ENCODE assay signal across 8 cellular contexts in the genomic region with DNA sequence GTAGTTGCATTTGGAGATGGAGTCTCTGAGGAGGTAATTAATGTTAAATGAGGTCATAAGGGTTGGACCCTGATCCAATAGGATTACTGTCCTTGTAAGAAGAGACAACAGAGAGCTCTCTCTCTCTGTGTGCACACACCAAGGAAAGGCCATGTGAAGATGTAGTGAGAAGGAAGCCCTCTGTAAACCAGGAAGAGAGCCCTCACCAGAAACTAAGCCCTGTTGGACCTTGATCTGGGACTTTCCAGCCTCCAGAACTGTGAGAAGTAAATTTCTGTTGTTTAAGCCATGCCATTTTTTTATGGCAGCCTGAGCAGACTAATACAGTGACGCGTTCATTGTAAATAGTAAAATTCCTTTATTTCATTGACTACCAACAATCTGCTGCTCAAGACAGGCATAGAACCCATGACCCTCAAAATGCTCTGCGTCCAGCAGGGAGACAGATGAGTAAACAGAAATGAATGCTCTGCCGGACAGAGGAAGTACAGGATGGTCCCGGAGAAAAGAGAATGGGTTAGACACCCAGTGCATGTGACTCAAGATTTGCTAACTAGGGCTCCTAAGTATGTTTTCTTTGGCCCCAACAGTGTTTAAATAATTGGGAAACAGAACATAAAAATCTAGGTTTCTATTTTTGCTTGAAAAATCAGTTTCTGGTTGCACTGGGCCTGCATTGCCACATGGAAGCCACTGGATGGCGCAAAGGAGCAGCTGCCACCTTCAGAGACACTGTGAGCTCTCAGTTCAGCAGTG. TPM values are rescaled to one million over a fixed set of nuclear protein-coding genes. Genes with fewer than 3 reads are reported as not detected.
DNase-seq lines count a peak whose midpoint lies in the region; ATAC-seq and TF ChIP-seq lines count a peak whose summit lies in the region.

No MANE protein-coding gene starts in this region.

- TF ChIP-seq EP300 in neural cell (conservative IDR thresholded peaks at IDR 0.05; ENCODE audit: poor library complexity, severe bottlenecking) = no peak

- H3K4me3 ChIP-seq in GM12864 (ENCODE audit: low read depth, low read length) = no peak overlapping the region
- H3K4me3 ChIP-seq in Peyer's patch = no peak overlapping the region
- H3K4me3 ChIP-seq in neural cell (ENCODE audit: low read length) = no peak overlapping the region

- H3K27me3 ChIP-seq in Peyer's patch (no peaks in the 10 kb centered on the region), neural cell (ENCODE audit: insufficient read depth, low read depth, low read length) (no peaks in the 10 kb centered on the region)

- ATAC-seq in HG02938 (IDR thresholded peaks at IDR 0.05; ENCODE audit: unreplicated experiment) (no peak), HG02885 (IDR thresholded peaks at IDR 0.05; ENCODE audit: poor library complexity, unreplicated experiment) (no peak)

- TF ChIP-seq RAD21 in neural cell (conservative IDR thresholded peaks at IDR 0.05) = peak; percentile 34

- H3K9me3 ChIP-seq in Peyer's patch (no peaks in the 10 kb centered on the region), neural cell (ENCODE audit: low read length) (no peaks in the 10 kb centered on the region)

- no peak overlapping the region for H2AFZ ChIP-seq in neural cell (ENCODE audit: low read depth, low read length)

- no peaks in the 10 kb centered on the region for H3F3A ChIP-seq in neural cell (ENCODE audit: insufficient read depth, low read length, poor library complexity, severe bottlenecking)

- TF ChIP-seq CTCF in 22Rv1 (IDR thresholded peaks at IDR 0.05) (peak; percentile 95), GM12864 (IDR thresholded peaks at IDR 0.05; ENCODE audit: low read depth, low read length, missing control alignments) (peak; percentile 96), Peyer's patch (IDR thresholded peaks at IDR 0.05) (peak in 4 of 6 experiments; percentile 42 to 49 (median 45)), neural cell (IDR thresholded peaks at IDR 0.05; ENCODE audit: poor library complexity, severe bottlenecking) (peak; percentile 54)

- H3K4me2 ChIP-seq in neural cell (ENCODE audit: low read length) = no peak overlapping the region

- H3K9me2 ChIP-seq in neural cell (ENCODE audit: insufficient read depth, low read length) = no peaks in the 10 kb centered on the region

- no peaks in the 10 kb centered on the region for H3K79me2 ChIP-seq in neural cell (replicated peaks; ENCODE audit: insufficient read depth, low read length)

- DNase-seq in GM12864 (ENCODE audit: low read depth) (no peak), Peyer's patch (no peak), fibroblast of gingiva (ENCODE audit: low read depth) (peak; percentile 97), DMS153 (lab: John Stamatoyannopoulos, UW) (no peak)

- no peaks in the 10 kb centered on the region for H4K20me1 ChIP-seq in neural cell (ENCODE audit: insufficient read depth)

- TF ChIP-seq POLR2A in Peyer's patch (IDR thresholded peaks at IDR 0.05) = no peak

- H3K4me1 ChIP-seq in Peyer's patch = no peaks in the 10 kb centered on the region

- H3K9ac ChIP-seq in neural cell (ENCODE audit: low read length) = no peak overlapping the region

- H3K36me3 ChIP-seq in Peyer's patch (no peaks in the 10 kb centered on the region), neural cell (ENCODE audit: insufficient read depth, low read length) (no peaks in the 10 kb centered on the region)

- no peak overlapping the region for H3K27ac ChIP-seq in 22Rv1
- peak overlapping the region in 3 of 4 donors; percentile 36 to 61 (median 37) for H3K27ac ChIP-seq in Peyer's patch
- no peak overlapping the region for H3K27ac ChIP-seq in neural cell (ENCODE audit: low read length)

TF ChIP-seq in neural cell, 6 proteins besides CTCF, POLR2A, EP300 and RAD21:
- TF ChIP-seq MXI1 (conservative IDR thresholded peaks at IDR 0.05; ENCODE audit: poor library complexity, severe bottlenecking) (no peak), POLR2AphosphoS5 (IDR thresholded peaks at IDR 0.05) (no peak), EZH2 (IDR thresholded peaks at IDR 0.05; ENCODE audit: borderline replicate concordance, insufficient read depth, low read length, poor library complexity, severe bottlenecking) (no peak), SMC3 (conservative IDR thresholded peaks at IDR 0.05; ENCODE audit: poor library complexity) (peak; percentile 34)
- TF ChIP-seq, protein P1, sequence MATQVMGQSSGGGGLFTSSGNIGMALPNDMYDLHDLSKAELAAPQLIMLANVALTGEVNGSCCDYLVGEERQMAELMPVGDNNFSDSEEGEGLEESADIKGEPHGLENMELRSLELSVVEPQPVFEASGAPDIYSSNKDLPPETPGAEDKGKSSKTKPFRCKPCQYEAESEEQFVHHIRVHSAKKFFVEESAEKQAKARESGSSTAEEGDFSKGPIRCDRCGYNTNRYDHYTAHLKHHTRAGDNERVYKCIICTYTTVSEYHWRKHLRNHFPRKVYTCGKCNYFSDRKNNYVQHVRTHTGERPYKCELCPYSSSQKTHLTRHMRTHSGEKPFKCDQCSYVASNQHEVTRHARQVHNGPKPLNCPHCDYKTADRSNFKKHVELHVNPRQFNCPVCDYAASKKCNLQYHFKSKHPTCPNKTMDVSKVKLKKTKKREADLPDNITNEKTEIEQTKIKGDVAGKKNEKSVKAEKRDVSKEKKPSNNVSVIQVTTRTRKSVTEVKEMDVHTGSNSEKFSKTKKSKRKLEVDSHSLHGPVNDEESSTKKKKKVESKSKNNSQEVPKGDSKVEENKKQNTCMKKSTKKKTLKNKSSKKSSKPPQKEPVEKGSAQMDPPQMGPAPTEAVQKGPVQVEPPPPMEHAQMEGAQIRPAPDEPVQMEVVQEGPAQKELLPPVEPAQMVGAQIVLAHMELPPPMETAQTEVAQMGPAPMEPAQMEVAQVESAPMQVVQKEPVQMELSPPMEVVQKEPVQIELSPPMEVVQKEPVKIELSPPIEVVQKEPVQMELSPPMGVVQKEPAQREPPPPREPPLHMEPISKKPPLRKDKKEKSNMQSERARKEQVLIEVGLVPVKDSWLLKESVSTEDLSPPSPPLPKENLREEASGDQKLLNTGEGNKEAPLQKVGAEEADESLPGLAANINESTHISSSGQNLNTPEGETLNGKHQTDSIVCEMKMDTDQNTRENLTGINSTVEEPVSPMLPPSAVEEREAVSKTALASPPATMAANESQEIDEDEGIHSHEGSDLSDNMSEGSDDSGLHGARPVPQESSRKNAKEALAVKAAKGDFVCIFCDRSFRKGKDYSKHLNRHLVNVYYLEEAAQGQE (IDR thresholded peaks at IDR 0.05; ENCODE audit: borderline replicate concordance) = no peak

RNA-seq across cellular contexts. Expression of gene TNFAIP8L3, which starts 37.9 kb away (rescaled TPM):
- total RNA-seq in Peyer's patch = 1 to 10 TPM; 3.2 to 5.8 (median 4.0) TPM
- 0.16 TPM in 1 of 2 replicates, not detected in the other for polyA plus RNA-seq in neural cell
- polyA minus RNA-seq in neural cell = not detected in 2 replicates

Comparison
In these comparisons a context has a peak if more than half of its experiments do, and no peak if none do; other contexts are left out.
1. H3K27ac ChIP-seq: peak in Peyer's patch (3 of 4); none in 22Rv1 (single experiment) and neural cell (single experiment).
2. CTCF ChIP-seq: peak in every context shown above with its lines; median percentile 96 in GM12864; 95 in 22Rv1; 54 in neural cell; 45 in Peyer's patch.